ENCODE assay signal across 19 cellular contexts in genomic region chr5:169374761-169375160, GRCh38.
A peak's percentile ranks its signal among the peaks of the same experiment; 100 is the strongest.
DNase-seq lines count a peak whose midpoint lies in the region; ATAC-seq and TF ChIP-seq lines count a peak whose summit lies in the region.
"Had no signal": no experiment of that assay in that cellular context is flagged by ENCODE, and none has a peak within 500 bp of the region (broad histone marks: within the 10 kb centered on the region; RNA-seq: fewer than 3 reads in every experiment).

No MANE protein-coding gene starts in this region.

- TF ChIP-seq CTCF in lower lobe of right lung (IDR thresholded peaks at IDR 0.05): no peak

- intact Hi-C loops in lower lobe of right lung (cut with DNase I): no loop called here

- in situ Hi-C loops in G401 (cut with HindIII; ENCODE audit: low sequenced_read_pairs): no loop called here

- H4K5ac ChIP-seq in mesendoderm (ENCODE audit: low read length): no peak overlapping the region

- no peaks in the 10 kb centered on the region for H3K27me3 ChIP-seq in mesendoderm (ENCODE audit: insufficient read depth, low read length, poor library complexity)
- H3K27me3 ChIP-seq in H7 (ENCODE audit: control insufficient read depth, insufficient read depth, low read length): no peaks in the 10 kb centered on the region
- no peaks in the 10 kb centered on the region for H3K27me3 ChIP-seq in lower lobe of right lung (ENCODE audit: low read depth)
- H3K27me3 ChIP-seq: Peyer's patch had no signal

- no peak overlapping the region for H2AK5ac ChIP-seq in mesendoderm (ENCODE audit: low read length)

- H2BK120ac ChIP-seq in mesendoderm (ENCODE audit: low read depth, low read length): no peak overlapping the region

- H3K4me3 ChIP-seq in mesendoderm (ENCODE audit: low read length) (no peak overlapping the region), H7 (ENCODE audit: insufficient read depth, low read depth, low read length) (no peak overlapping the region), lower lobe of right lung (no peak overlapping the region)
- H3K4me3 ChIP-seq: mucosa of descending colon, Peyer's patch, thoracic aorta had no signal

- H3K56ac ChIP-seq in mesendoderm (ENCODE audit: low read length): no peak overlapping the region

- DNase-seq in EH (ENCODE audit: low read depth) (peak; percentile 45), NCI-H2171 treated with DMSO at 0.1 percent for 48 hours (lab: John Stamatoyannopoulos, UW) (peak; percentile 81), astrocyte of the hippocampus (ENCODE audit: low read depth, low spot score) (peak; percentile 22), mesendoderm (peak; percentile 28), G401 (ENCODE audit: low spot score) (no peak), H7 (no peak), lower lobe of right lung (no peak)
- DNase-seq in effector CD8-positive, alpha-beta T cell (lab: John Stamatoyannopoulos, UW): no peak
- DNase-seq: activated naive CD8-positive, alpha-beta T cell treated with anti-CD3 and anti-CD28 coated beads for 36 hours; CD4-positive, alpha-beta memory T cell; DMS79 treated with DMSO at 0.1 percent for 48 hours; foreskin melanocyte; left colon; mucosa of descending colon; NCI-H1417 treated with DMSO at 0.1 percent for 48 hours; NCI-H774; Peyer's patch had no signal

- H3K9ac ChIP-seq in mesendoderm (ENCODE audit: low read length): no peak overlapping the region

- H3K4ac ChIP-seq in mesendoderm (ENCODE audit: low read depth, low read length): no peak overlapping the region

- H4K8ac ChIP-seq in mesendoderm (ENCODE audit: low read depth, low read length): no peak overlapping the region

- H2BK15ac ChIP-seq in mesendoderm (replicated peaks; ENCODE audit: low read depth): no peak overlapping the region

- H3K36me3 ChIP-seq in mesendoderm (ENCODE audit: control insufficient read depth, insufficient read depth, low read length) (no peaks in the 10 kb centered on the region), H7 (replicated peaks; ENCODE audit: control insufficient read depth, insufficient read depth, low read length) (no peaks in the 10 kb centered on the region), lower lobe of right lung (no peaks in the 10 kb centered on the region)
- H3K36me3 ChIP-seq: Peyer's patch, thoracic aorta had no signal

- H3K23ac ChIP-seq in mesendoderm (ENCODE audit: low read length): no peak overlapping the region

- no peak overlapping the region for H3K4me2 ChIP-seq in mesendoderm (ENCODE audit: low read length)

- no peaks in the 10 kb centered on the region for H3K4me1 ChIP-seq in mesendoderm (ENCODE audit: control insufficient read depth, low read depth, low read length)
- H3K4me1 ChIP-seq in lower lobe of right lung: no peaks in the 10 kb centered on the region
- H3K4me1 ChIP-seq: Peyer's patch had no signal

- H3K9me3 ChIP-seq in lower lobe of right lung: no peaks in the 10 kb centered on the region
- H3K9me3 ChIP-seq: Peyer's patch, thoracic aorta had no signal

- H3K18ac ChIP-seq in mesendoderm (ENCODE audit: low read length): no peak overlapping the region

- no CpG with 5 or more reads among the region's 2 CpGs for WGBS in mesendoderm (ENCODE audit: extremely low coverage, insufficient coverage, low lambda C conversion rate)

- H3K79me1 ChIP-seq in mesendoderm (ENCODE audit: low read length): no peaks in the 10 kb centered on the region

- H3K27ac ChIP-seq in mesendoderm (ENCODE audit: low read depth, low read length) (no peak overlapping the region), lower lobe of right lung (no peak overlapping the region)
- H3K27ac ChIP-seq: Peyer's patch, thoracic aorta had no signal

- H2BK5ac ChIP-seq in mesendoderm (ENCODE audit: low read length): no peak overlapping the region

- H3K79me2 ChIP-seq in mesendoderm (ENCODE audit: control insufficient read depth, insufficient read depth, low read length): no peaks in the 10 kb centered on the region

- ATAC-seq in lower lobe of right lung: no peak
- ATAC-seq: activated T-helper 17 cell treated with anti-CD3 and anti-CD28 coated beads, Interleukin-2, amount 50 U/mL, for 72 hours; left colon; mucosa of descending colon had no signal

Comparison
In these comparisons a context has a peak if more than half of its experiments do, and no peak if none do; other contexts are left out.
1. DNase-seq: peak in EH (single experiment), NCI-H2171 treated with DMSO at 0.1 percent for 48 hours (single experiment), astrocyte of the hippocampus (single experiment) and mesendoderm (single experiment); none in G401 (single experiment), effector CD8-positive, alpha-beta T cell (single experiment), H7 (single experiment) and lower lobe of right lung (single experiment).